Comparison of ENCODE assay signal across 8 cellular contexts in genomic region chr9:132901859-132902831, GRCh38. TPM values are rescaled to one million over a fixed set of nuclear protein-coding genes. Genes with fewer than 3 reads are reported as not detected.
DNase-seq lines count a peak whose midpoint lies in the region; ATAC-seq and TF ChIP-seq lines count a peak whose summit lies in the region.

No MANE protein-coding gene starts in this region.

- H4K12ac ChIP-seq in trophoblast cell (ENCODE audit: low read depth, low read length), result no peak overlapping the region

- peak overlapping the region; percentile 18 for H3K27ac ChIP-seq in Karpas-422 (ENCODE audit: low read length)
- peak overlapping the region in 1 of 4 donors; percentile 34 for H3K27ac ChIP-seq in gastroesophageal sphincter
- no peak overlapping the region for H3K27ac ChIP-seq in trophoblast cell (ENCODE audit: low read depth, low read length)
- H3K27ac ChIP-seq in upper lobe of left lung, result no peak overlapping the region

- no peak overlapping the region for H3K9ac ChIP-seq in Karpas-422 (ENCODE audit: low read length)
- no peak overlapping the region for H3K9ac ChIP-seq in trophoblast cell (ENCODE audit: low read length)

- DNase-seq in NCI-H1436 (lab: John Stamatoyannopoulos, UW) (peak; percentile 44), NCI-H1436 treated with DMSO at 0.1 percent for 48 hours (lab: John Stamatoyannopoulos, UW) (no peak), Karpas-422 (peak; percentile 94), SK-MEL-5 (ENCODE audit: low read depth, low spot score) (peak; percentile 91), trophoblast cell (peak; percentile 79 to 96), upper lobe of left lung (peak in 1 of 2 donors; percentile 59)
- peak; percentile 60 for DNase-seq in activated gamma-delta T cell treated with anti-CD3 and anti-CD28 coated beads, Interleukin-2, amount 50 U/mL, for 16 hours (ENCODE audit: low read depth)

- no peak overlapping the region for H3K18ac ChIP-seq in trophoblast cell (ENCODE audit: low read length)

- no peak overlapping the region for H3K4me3 ChIP-seq in Karpas-422 (ENCODE audit: low read length)
- H3K4me3 ChIP-seq in gastroesophageal sphincter, result no peak overlapping the region
- no peak overlapping the region for H3K4me3 ChIP-seq in trophoblast cell (ENCODE audit: low read depth, low read length)
- no peak overlapping the region for H3K4me3 ChIP-seq in upper lobe of left lung

- H3K27me3 ChIP-seq in Karpas-422 (ENCODE audit: low read length) (no peaks in the 10 kb centered on the region), gastroesophageal sphincter (no peaks in the 10 kb centered on the region), trophoblast cell (ENCODE audit: insufficient read depth, low read length) (no peaks in the 10 kb centered on the region), upper lobe of left lung (no peaks in the 10 kb centered on the region)

- H3K4me2 ChIP-seq in Karpas-422 (ENCODE audit: low read depth, low read length, poor library complexity, severe bottlenecking) (no peak overlapping the region), trophoblast cell (ENCODE audit: low read length) (no peak overlapping the region)

- H3K79me1 ChIP-seq in trophoblast cell (ENCODE audit: low read length), result no peaks in the 10 kb centered on the region

- TF ChIP-seq POLR2A in gastroesophageal sphincter (IDR thresholded peaks at IDR 0.05) (no peak), upper lobe of left lung (IDR thresholded peaks at IDR 0.05) (no peak)

- ATAC-seq in gastroesophageal sphincter (peak; percentile 89), upper lobe of left lung (ENCODE audit: low FRiP score in 2 of 2) (peak; percentile 82 to 91)

- TF ChIP-seq CTCF in gastroesophageal sphincter (IDR thresholded peaks at IDR 0.05), result peak; percentile 86 to 97 (median 92)
- TF ChIP-seq CTCF in upper lobe of left lung (IDR thresholded peaks at IDR 0.05), result peak; percentile 85 to 94 (median 89)

- no peak overlapping the region for H2BK5ac ChIP-seq in trophoblast cell (ENCODE audit: low read depth, low read length, poor library complexity)

- no peaks in the 10 kb centered on the region for H3K9me2 ChIP-seq in Karpas-422 (replicated peaks; ENCODE audit: insufficient read depth, low read length)

- 33 to 53% methylated on average over 7 to 8 of the region's 11 CpGs for WGBS in gastroesophageal sphincter (ENCODE audit: low coverage in 1 of 2), 2 donors
- WGBS in trophoblast cell (ENCODE audit: extremely low coverage, insufficient coverage, insufficient read length), result no CpG with 5 or more reads among the region's 11 CpGs
- 50 to 53% methylated on average over 11 of the region's 11 CpGs for WGBS in upper lobe of left lung, 2 donors

- H3K79me2 ChIP-seq in Karpas-422 (ENCODE audit: low read length), result no peaks in the 10 kb centered on the region
- H3K79me2 ChIP-seq in trophoblast cell (ENCODE audit: control insufficient read depth, insufficient read depth, low read length, poor library complexity), result no peaks in the 10 kb centered on the region

- TF ChIP-seq EP300 in gastroesophageal sphincter (IDR thresholded peaks at IDR 0.05), result no peak
- no peak for TF ChIP-seq EP300 in upper lobe of left lung (IDR thresholded peaks at IDR 0.05)

- no peak overlapping the region for H2BK12ac ChIP-seq in trophoblast cell (ENCODE audit: low read length)

- no peak overlapping the region for H3K14ac ChIP-seq in trophoblast cell (ENCODE audit: low read length)

- no peak overlapping the region for H4K8ac ChIP-seq in trophoblast cell (ENCODE audit: low read depth, low read length)

- H3K4me1 ChIP-seq in Karpas-422 (ENCODE audit: low read length) (peaks cover 12% of the 10 kb centered on the region), gastroesophageal sphincter (no peaks in the 10 kb centered on the region), trophoblast cell (ENCODE audit: control insufficient read depth in 1 of 2, insufficient read depth in 2 of 2, low read length in 2 of 2) (no peaks in the 10 kb centered on the region), upper lobe of left lung (no peaks in the 10 kb centered on the region)

- H3K9me3 ChIP-seq in Karpas-422 (ENCODE audit: low read length), result no peaks in the 10 kb centered on the region
- no peaks in the 10 kb centered on the region for H3K9me3 ChIP-seq in gastroesophageal sphincter
- no peaks in the 10 kb centered on the region for H3K9me3 ChIP-seq in trophoblast cell (ENCODE audit: insufficient read depth, low read depth, low read length)
- no peaks in the 10 kb centered on the region for H3K9me3 ChIP-seq in upper lobe of left lung

- no peak overlapping the region for H3K4ac ChIP-seq in trophoblast cell (ENCODE audit: low read depth, low read length)

- H2AFZ ChIP-seq in Karpas-422 (ENCODE audit: low read length), result no peak overlapping the region
- H2AFZ ChIP-seq in trophoblast cell (ENCODE audit: insufficient read depth, low read length, poor library complexity), result no peak overlapping the region

- in situ Hi-C loops in SK-MEL-5 (cut with HindIII; ENCODE audit: low pct_unique_long_range_greater_than_20kb, low sequenced_read_pairs), result no loop called here

- H4K91ac ChIP-seq in trophoblast cell (ENCODE audit: low read depth, low read length), result no peak overlapping the region

- H2AK5ac ChIP-seq in trophoblast cell (ENCODE audit: low read length), result no peak overlapping the region

- no peaks in the 10 kb centered on the region for H4K20me1 ChIP-seq in Karpas-422 (ENCODE audit: insufficient read depth, low read depth, low read length)

- H2BK120ac ChIP-seq in trophoblast cell (ENCODE audit: insufficient read depth, low read length, poor library complexity), result no peak overlapping the region

- no peak overlapping the region for H3K23ac ChIP-seq in trophoblast cell (ENCODE audit: low read length)

- H3K36me3 ChIP-seq in Karpas-422 (ENCODE audit: insufficient read depth, low read length), result peaks cover 16% of the 10 kb centered on the region
- H3K36me3 ChIP-seq in gastroesophageal sphincter, result peaks cover 3 to 95% of the 10 kb centered on the region in 2 donors
- peaks cover 40 to 61% of the 10 kb centered on the region in 2 experiments for H3K36me3 ChIP-seq in trophoblast cell (ENCODE audit: control insufficient read depth in 1 of 2, insufficient read depth in 2 of 2, low read length in 2 of 2)
- H3K36me3 ChIP-seq in upper lobe of left lung, result peaks cover 11 to 90% (median 73%) of the 10 kb centered on the region in 4 donors

RNA-seq across cellular contexts. Expression of gene SPACA9, which starts 23.4 kb away (rescaled TPM):
- total RNA-seq in Karpas-422 (2014; rRNA removed; shearing (Covaris generic); ENCODE audit: low replicate concordance), result 4.9 and 13.5 TPM in 2 replicates
- total RNA-seq in SK-MEL-5 (2014; rRNA removed; shearing (Covaris generic)), result 3.4 and 4.7 TPM in 2 replicates
- 6.1 and 7.5 TPM in 2 replicates for polyA plus RNA-seq in SK-MEL-5 (2015; cell fraction: cytosol; rRNA removed)
- polyA plus RNA-seq in SK-MEL-5 (2015; cell fraction: nucleus; rRNA removed), result 5.3 and 5.9 TPM in 2 replicates
- total RNA-seq in gastroesophageal sphincter (1 to 10 TPM; 2.6 to 8.2 (median 3.9) TPM), upper lobe of left lung (10 to 100 TPM in 2 of 6 donors, 1 to 10 TPM in 4; 4.4 to 27.1 (median 7.1) TPM)
- polyA plus RNA-seq in trophoblast cell (2013), result 2.5 and 2.7 TPM in 2 replicates

RNA-seq across cellular contexts. Expression of gene AK8, which starts 24.1 kb away (rescaled TPM):
- 1.3 TPM in 1 of 2 replicates, not detected in the other for total RNA-seq in Karpas-422 (2014; rRNA removed; shearing (Covaris generic); ENCODE audit: low replicate concordance)
- 0.21 TPM in 1 of 2 replicates, not detected in the other for total RNA-seq in SK-MEL-5 (2014; rRNA removed; shearing (Covaris generic))
- polyA plus RNA-seq in SK-MEL-5 (2015; cell fraction: cytosol; rRNA removed), result 0.04 TPM in 1 of 2 replicates, not detected in the other
- 0.79 TPM in 1 of 2 replicates, not detected in the other for polyA plus RNA-seq in SK-MEL-5 (2015; cell fraction: nucleus; rRNA removed)
- total RNA-seq in gastroesophageal sphincter, result under 1 TPM; 0.31 to 0.81 (median 0.63) TPM
- polyA plus RNA-seq in trophoblast cell (2013), result 0.19 and 0.34 TPM in 2 replicates
- total RNA-seq in upper lobe of left lung, result 1 to 10 TPM in 5 of 6 donors, under 1 TPM in 1; 0.44 to 8.4 (median 3.6) TPM

RNA-seq across cellular contexts. Expression of gene TSC1, which starts 42.3 kb away (rescaled TPM):
- 33.4 and 59.2 TPM in 2 replicates for total RNA-seq in Karpas-422 (2014; rRNA removed; shearing (Covaris generic); ENCODE audit: low replicate concordance)
- 38.0 and 45.6 TPM in 2 replicates for total RNA-seq in SK-MEL-5 (2014; rRNA removed; shearing (Covaris generic))
- polyA plus RNA-seq in SK-MEL-5 (2015; cell fraction: cytosol; rRNA removed), result 20.7 and 26.6 TPM in 2 replicates
- 162 and 224 TPM in 2 replicates for polyA plus RNA-seq in SK-MEL-5 (2015; cell fraction: nucleus; rRNA removed)
- 10 to 100 TPM; 24.3 to 44.2 (median 36.9) TPM for total RNA-seq in gastroesophageal sphincter
- polyA plus RNA-seq in trophoblast cell (2013), result 31.8 and 32.6 TPM in 2 replicates
- total RNA-seq in upper lobe of left lung, result 100 to 1,000 TPM in 1 of 6 donors, 10 to 100 TPM in 5; 34.4 to 185 (median 50.0) TPM
